8 cellular contexts compared by ENCODE assay signal in genomic region chr12:27243804-27244679, GRCh38. TPM values are rescaled to one million over a fixed set of nuclear protein-coding genes. Genes with fewer than 3 reads are reported as not detected.
DNase-seq lines count a peak whose midpoint lies in the region; ATAC-seq and TF ChIP-seq lines count a peak whose summit lies in the region.

Gene STK38L, plus strand, starts transcription at chr12:27244286. Its CDS starts 53,435 bp downstream, at chr12:27297721.

- WGBS in adipose tissue, 3 donors, result 4 to 5% (median 5%) methylated on average over 62 to 69 of the region's 69 CpGs

- peak within 1 kb of the TSS; percentile 98 for H3K27ac Mint-ChIP-seq in type B pancreatic cell

- ATAC-seq in HG02759 (IDR thresholded peaks at IDR 0.05; ENCODE audit: unreplicated experiment), result peak; percentile 97

- peak; percentile 88 for DNase-seq in NCI-H128 (lab: John Stamatoyannopoulos, UW; ENCODE audit: unreplicated experiment)
- peak; percentile 92 for DNase-seq in T follicular helper cell (ENCODE audit: low read depth)
- DNase-seq in cardiac septum (ENCODE audit: low spot score), result peak; percentile 99
- DNase-seq in pons (ENCODE audit: low spot score), result peak; percentile 88
- DNase-seq in type B pancreatic cell (ENCODE audit: extremely low spot score, unreplicated experiment), result peak; percentile 98

- peak within 1 kb of the TSS; percentile 68 for H3K27ac ChIP-seq in adipose tissue (ENCODE audit: low read depth, low read length)

- H3K4me3 Mint-ChIP-seq in type B pancreatic cell, result peak within 1 kb of the TSS; percentile 99

- H3K9me3 Mint-ChIP-seq in type B pancreatic cell, result peaks cover 6% of the 10 kb centered on the region

- peaks cover 5% of the 10 kb centered on the region for H3K27me3 Mint-ChIP-seq in type B pancreatic cell

- H3K36me3 Mint-ChIP-seq in type B pancreatic cell, result peaks cover 30% of the 10 kb centered on the region

- H3K4me1 Mint-ChIP-seq in type B pancreatic cell (ENCODE audit: unreplicated experiment), result peaks cover 20% of the 10 kb centered on the region

- intact Hi-C loops in cardiac septum (cut with DNase I), result loop anchor here (2.0 to 10.0 kb wide), 2 partner anchors 219 to 305 kb away; partner anchors contain the start of genes FGFR1OP2 and MED21

- TF ChIP-seq CTCF in GM12874 (IDR thresholded peaks at IDR 0.05; ENCODE audit: insufficient read depth, low read depth, low read length), result 0 out of 2 replicates have a peak, but pooled peaks have one; percentile 18
- peak; percentile 39 for TF ChIP-seq CTCF in type B pancreatic cell (conservative IDR thresholded peaks at IDR 0.05)

RNA-seq across cellular contexts. Expression of gene STK38L, which starts in this region (rescaled TPM):
- polyA plus RNA-seq in adipose tissue, result 10 to 100 TPM in 2 of 3 donors, 1 to 10 TPM in 1; 4.5 to 20.4 (median 19.3) TPM
- total RNA-seq in cardiac septum, result 269 TPM
- total RNA-seq in type B pancreatic cell (ENCODE audit: low replicate concordance), result 43.1 and 75.9 TPM in 2 replicates

Comparison
In these comparisons a context has a peak if more than half of its experiments do, and no peak if none do; other contexts are left out.
1. Peak in every context shown above with its lines: DNase-seq, ATAC-seq and H3K27ac ChIP-seq.